26 cellular contexts compared by ENCODE assay signal in the genomic region with DNA sequence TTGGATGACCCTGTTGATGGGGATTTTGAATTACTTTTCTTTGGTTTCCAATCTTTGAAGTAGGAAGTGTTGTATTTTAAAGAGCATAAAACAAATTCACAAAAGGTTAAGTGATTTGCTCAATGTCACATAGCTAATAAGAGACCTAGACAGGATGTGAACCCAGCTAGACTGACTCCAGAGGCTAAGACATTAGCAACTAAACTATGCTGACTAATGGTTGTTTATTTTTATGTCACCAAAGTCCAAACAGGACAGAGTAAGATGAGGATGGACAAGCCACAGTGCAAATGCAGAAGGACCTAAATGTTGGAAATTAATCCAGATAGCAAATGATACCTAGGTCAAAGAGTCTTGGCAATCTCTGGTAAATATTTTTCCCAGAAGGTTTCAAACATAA. TPM values are rescaled to one million over a fixed set of nuclear protein-coding genes. Genes with fewer than 3 reads are reported as not detected.
A peak's percentile ranks its signal among the peaks of the same experiment; 100 is the strongest.
DNase-seq lines count a peak whose midpoint lies in the region; ATAC-seq, FAIRE-seq and TF ChIP-seq lines count a peak whose summit lies in the region.
"Had no signal": no experiment of that assay in that cellular context is flagged by ENCODE, and none has a peak within 500 bp of the region (broad histone marks: within the 10 kb centered on the region; RNA-seq: fewer than 3 reads in every experiment).

No MANE protein-coding gene starts in this region.

- H3K4me1 ChIP-seq in right lobe of liver (peaks cover 0 to 8% (median 2%) of the 10 kb centered on the region in 4 donors), HepG2 (ENCODE audit: insufficient read depth, low read length) (no peaks in the 10 kb centered on the region)

- BruUV-seq in HepG2 (replicated peaks; lab: Mats Ljungman, UMichigan) = no TSS peak

- no peak overlapping the region for H3K27ac Mint-ChIP-seq in natural killer cell
- H3K27ac Mint-ChIP-seq: IgD-negative memory B cell had no signal

- H3K9me3 Mint-ChIP-seq in natural killer cell = no peaks in the 10 kb centered on the region
- H3K9me3 Mint-ChIP-seq: IgD-negative memory B cell had no signal

- no peaks in the 10 kb centered on the region for H3K4me1 Mint-ChIP-seq in natural killer cell
- H3K4me1 Mint-ChIP-seq: IgD-negative memory B cell had no signal

- TF ChIP-seq RAD21 in HepG2 (CRISPR knock-in tag; IDR thresholded peaks at IDR 0.05) = no peak

- no peak for DNase-seq in right lobe of liver
- DNase-seq in HepG2 (ENCODE audit: low spot score) = no peak
- DNase-seq in fibroblast of villous mesenchyme (ENCODE audit: low read depth) = peak; percentile 38
- peak; percentile 36 for DNase-seq in renal cortical epithelial cell (ENCODE audit: low read depth)
- DNase-seq in NCI-H446 treated with DMSO at 0.1 percent for 48 hours (lab: John Stamatoyannopoulos, UW) = no peak
- no peak for DNase-seq in ureter (ENCODE audit: low spot score)
- no peak for DNase-seq in natural killer cell
- DNase-seq: ACHN, Calu3, NCI-H1048, NCI-H1417, NCI-H1694 treated with DMSO at 0.1 percent for 48 hours, NCI-H2081, NCI-H2171 treated with DMSO at 0.1 percent for 48 hours, NCI-H345, NCI-H524, NCI-H774, PC-3 had no signal

- H3K79me2 ChIP-seq in HepG2 (ENCODE audit: insufficient read depth, low read length) = no peaks in the 10 kb centered on the region

- no peaks in the 10 kb centered on the region for H3K9me3 ChIP-seq in right lobe of liver
- H3K9me3 ChIP-seq in HepG2 (ENCODE audit: low read length) = no peaks in the 10 kb centered on the region
- H3K9me3 ChIP-seq: SJSA1 had no signal

- H3K4me3 ChIP-seq in right lobe of liver = no peak overlapping the region
- no peak overlapping the region for H3K4me3 ChIP-seq in HepG2 (replicated peaks in 1 of 3; ENCODE audit: insufficient read depth in 1 of 3, low read depth in 2 of 3, low read length in 3 of 3)
- H3K4me3 ChIP-seq in fibroblast of villous mesenchyme (ENCODE audit: low read depth, low read length) = no peak overlapping the region
- H3K4me3 ChIP-seq: SJSA1 had no signal

- H4K20me1 ChIP-seq in HepG2 (ENCODE audit: insufficient read depth, low read length) = no peaks in the 10 kb centered on the region

- no peak for FAIRE-seq in HepG2 (lab: Jason Lieb, UNC)
- FAIRE-seq: G401.6, H1 had no signal

- no peak overlapping the region for H2AFZ ChIP-seq in HepG2 (ENCODE audit: low read length)

- no peak overlapping the region for H3K9ac ChIP-seq in HepG2 (ENCODE audit: insufficient read depth, low read depth, low read length)
- H3K9ac ChIP-seq: KMS-11 had no signal

- peak; percentile 45 to 86 (median 56) for ATAC-seq in right lobe of liver
- ATAC-seq in HepG2 = no peak
- no peak for ATAC-seq in natural killer cell
- ATAC-seq: HCT116, PC-3, Right ventricle myocardium inferior had no signal

- H3K36me3 ChIP-seq in right lobe of liver = no peaks in the 10 kb centered on the region
- H3K36me3 ChIP-seq in HepG2 (replicated peaks in 1 of 2; ENCODE audit: control insufficient read depth in 1 of 2, insufficient read depth in 2 of 2, low read length in 2 of 2) = no peaks in the 10 kb centered on the region
- H3K36me3 ChIP-seq: SJSA1 had no signal

- no peaks in the 10 kb centered on the region for H3K27me3 ChIP-seq in right lobe of liver
- H3K27me3 ChIP-seq in HepG2 (ENCODE audit: control insufficient read depth in 1 of 2, insufficient read depth in 2 of 2, low read length in 2 of 2) = no peaks in the 10 kb centered on the region; a peak in 2 of 5 replicates
- H3K27me3 ChIP-seq: SJSA1 had no signal

- no peaks in the 10 kb centered on the region for H3K36me3 Mint-ChIP-seq in natural killer cell
- H3K36me3 Mint-ChIP-seq: IgD-negative memory B cell had no signal

- no peak for TF ChIP-seq EP300 in HepG2 (IDR thresholded peaks at IDR 0.05; ENCODE audit: low read depth in 2 of 2, low read length in 2 of 2)
- no peak for TF ChIP-seq EP300 in HepG2 (CRISPR knock-in tag; IDR thresholded peaks at IDR 0.05; ENCODE audit: borderline replicate concordance)

- intact Hi-C loops in right lobe of liver (cut with DNase I) (no loop called here), HepG2 (cut with micrococcal nuclease; ENCODE audit: unreplicated experiment) (no loop called here), natural killer cell (cut with micrococcal nuclease) (no loop called here)

- TF ChIP-seq CTCF in right lobe of liver (IDR thresholded peaks at IDR 0.05) (no peak), HepG2 (CRISPR knock-in tag; IDR thresholded peaks at IDR 0.05) (no peak), fibroblast of villous mesenchyme (IDR thresholded peaks at IDR 0.05; ENCODE audit: insufficient read depth, low read depth, low read length) (no peak), natural killer cell (IDR thresholded peaks at IDR 0.05) (no peak)

- in situ Hi-C loops in HepG2 (cut with HindIII; ENCODE audit: extremely low pct_ligation_motif_present, low pct_unique_long_range_greater_than_20kb) = no loop called here

- CTCF ChIA-PET in HepG2 (lab: Yijun Ruan, JAX; ENCODE audit: low intra/inter-chr PET ratio, low total read pairs) = no interaction called here

- H3K27ac ChIP-seq in right lobe of liver = no peak overlapping the region
- no peak overlapping the region for H3K27ac ChIP-seq in HepG2 (ENCODE audit: extremely low read length, insufficient read depth, low read length)
- H3K27ac ChIP-seq: 22Rv1, KMS-11, SJSA1 had no signal

- H3K27me3 Mint-ChIP-seq in natural killer cell (ENCODE audit: low read depth in 2 of 2) = peaks cover 0 to 13% of the 10 kb centered on the region in 2 donors

- no peak overlapping the region for H3K4me3 Mint-ChIP-seq in natural killer cell
- H3K4me3 Mint-ChIP-seq: IgD-negative memory B cell had no signal

- POLR2A ChIA-PET in HepG2 (lab: Yijun Ruan, JAX) = no interaction called here

- no peak overlapping the region for H3K4me2 ChIP-seq in HepG2 (ENCODE audit: low read depth, low read length)
- H3K4me2 ChIP-seq: KMS-11 had no signal

- TF ChIP-seq POLR2A in right lobe of liver (IDR thresholded peaks at IDR 0.05) (no peak), HepG2 (IDR thresholded peaks at IDR 0.05; ENCODE audit: insufficient read depth in 1 of 2, low read depth in 2 of 2, low read length in 2 of 2) (no peak)

TF ChIP-seq in HepG2, 621 proteins besides CTCF, POLR2A, EP300 and RAD21 (continues in another document):
- TF ChIP-seq MAFK (conservative IDR thresholded peaks at IDR 0.05 in 1 of 2, IDR thresholded peaks at IDR 0.05 in 1 of 2; ENCODE audit: low read length in 2 of 2) (0 out of 4 replicates have a peak, but pooled peaks of 1 of the 2 experiments have one; percentile 4), SOX6 (IDR thresholded peaks at IDR 0.05) (no peak), SOX6 (CRISPR knock-in tag; IDR thresholded peaks at IDR 0.05) (no peak), TGIF2 (CRISPR knock-in tag; IDR thresholded peaks at IDR 0.05) (no peak), NKX3-1 (CRISPR knock-in tag; IDR thresholded peaks at IDR 0.05) (no peak), FOXC1 (CRISPR knock-in tag; IDR thresholded peaks at IDR 0.05; ENCODE audit: borderline replicate concordance) (no peak), SIX1 (CRISPR knock-in tag; IDR thresholded peaks at IDR 0.05; ENCODE audit: borderline replicate concordance) (no peak)
- TF ChIP-seq, protein P1, sequence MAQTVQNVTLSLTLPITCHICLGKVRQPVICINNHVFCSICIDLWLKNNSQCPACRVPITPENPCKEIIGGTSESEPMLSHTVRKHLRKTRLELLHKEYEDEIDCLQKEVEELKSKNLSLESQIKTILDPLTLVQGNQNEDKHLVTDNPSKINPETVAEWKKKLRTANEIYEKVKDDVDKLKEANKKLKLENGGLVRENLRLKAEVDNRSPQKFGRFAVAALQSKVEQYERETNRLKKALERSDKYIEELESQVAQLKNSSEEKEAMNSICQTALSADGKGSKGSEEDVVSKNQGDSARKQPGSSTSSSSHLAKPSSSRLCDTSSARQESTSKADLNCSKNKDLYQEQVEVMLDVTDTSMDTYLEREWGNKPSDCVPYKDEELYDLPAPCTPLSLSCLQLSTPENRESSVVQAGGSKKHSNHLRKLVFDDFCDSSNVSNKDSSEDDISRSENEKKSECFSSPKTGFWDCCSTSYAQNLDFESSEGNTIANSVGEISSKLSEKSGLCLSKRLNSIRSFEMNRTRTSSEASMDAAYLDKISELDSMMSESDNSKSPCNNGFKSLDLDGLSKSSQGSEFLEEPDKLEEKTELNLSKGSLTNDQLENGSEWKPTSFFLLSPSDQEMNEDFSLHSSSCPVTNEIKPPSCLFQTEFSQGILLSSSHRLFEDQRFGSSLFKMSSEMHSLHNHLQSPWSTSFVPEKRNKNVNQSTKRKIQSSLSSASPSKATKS (CRISPR knock-in tag; IDR thresholded peaks at IDR 0.05) = no peak

RNA-seq across cellular contexts. Expression of gene OGFRL1, which starts 38.0 kb away (rescaled TPM):
- total RNA-seq in right lobe of liver (1 to 10 TPM; 1.5 to 6.9 (median 3.8) TPM), HepG2 (2016; rRNA removed; fragmentation: Illumina TruSeq; extraction: Trizol) (0.80 and 0.88 TPM in 2 replicates), fibroblast of villous mesenchyme (90.8 and 241 TPM in 2 replicates), renal cortical epithelial cell (34.5 and 96.0 TPM in 2 replicates), ureter (9.4 TPM), natural killer cell (10 to 100 TPM; 22.9 to 30.7 (median 25.6) TPM)
- 0.61 and 0.62 TPM in 2 replicates for total RNA-seq in HepG2 (2016; cell fraction: cytosol; rRNA removed; fragmentation: Illumina TruSeq; extraction: Trizol; ENCODE audit: low read depth)
- 0.82 and 1.0 TPM in 2 replicates for total RNA-seq in HepG2 (2016; cell fraction: insoluble cytoplasmic fraction; rRNA removed; fragmentation: Illumina TruSeq; extraction: Trizol)
- 1.4 and 1.7 TPM in 2 replicates for total RNA-seq in HepG2 (2016; cell fraction: membrane; rRNA removed; fragmentation: Illumina TruSeq; extraction: Trizol)
- total RNA-seq in HepG2 (2016; cell fraction: nucleus; rRNA removed; fragmentation: Illumina TruSeq; extraction: Trizol) = 0.75 and 1.8 TPM in 2 replicates
- polyA plus RNA-seq in HepG2 (2011; rRNA removed) = 0.25 and 0.26 TPM in 2 replicates
- 0.15 and 0.24 TPM in 2 replicates for polyA plus RNA-seq in HepG2 (2011; cell fraction: cytosol; rRNA removed)
- polyA plus RNA-seq in HepG2 (2011; cell fraction: nucleus; rRNA removed) = 0.10 and 0.38 TPM in 2 replicates
- 0.15 and 0.51 TPM in 2 replicates for polyA plus RNA-seq in HepG2 (2012)
- polyA plus RNA-seq in HepG2 (2016; cell fraction: cytosol; fragmentation: Illumina TruSeq; extraction: Trizol; ENCODE audit: low read depth) = 1.1 TPM in 2 replicates
- polyA plus RNA-seq in HepG2 (2016; cell fraction: insoluble cytoplasmic fraction; fragmentation: Illumina TruSeq; extraction: Trizol; ENCODE audit: low read depth) = 1.0 and 1.1 TPM in 2 replicates
- polyA plus RNA-seq in HepG2 (2016; cell fraction: membrane; fragmentation: Illumina TruSeq; extraction: Trizol; ENCODE audit: low read depth) = 1.8 and 2.0 TPM in 2 replicates
- 0.83 and 1.0 TPM in 2 replicates for polyA plus RNA-seq in HepG2 (2016; cell fraction: nucleus; fragmentation: Illumina TruSeq; extraction: Trizol; ENCODE audit: insufficient read depth, low read depth)
- 0.28 and 5.8 TPM in 2 replicates for polyA minus RNA-seq in HepG2 (2011; rRNA and poly(A)+ RNA removed; ENCODE audit: low replicate concordance)
- polyA minus RNA-seq in HepG2 (2011; cell fraction: cytosol; rRNA and poly(A)+ RNA removed) = 0.30 and 0.44 TPM in 2 replicates
- 1.9 and 2.7 TPM in 2 replicates for polyA minus RNA-seq in HepG2 (2011; cell fraction: nucleus; rRNA and poly(A)+ RNA removed)

Comparison
In these comparisons a context has a peak if more than half of its experiments do, and no peak if none do; other contexts are left out.
1. ATAC-seq: peak in right lobe of liver (4 of 4); none in HepG2 (single experiment) and natural killer cell (0 of 3).
2. DNase-seq: peak in fibroblast of villous mesenchyme (single experiment) and renal cortical epithelial cell (single experiment); none in right lobe of liver (0 of 3), HepG2 (single experiment), NCI-H446 treated with DMSO at 0.1 percent for 48 hours (single experiment), ureter (single experiment) and natural killer cell (single experiment).